Comparison of ENCODE assay signal across 8 cellular contexts in the genomic region with DNA sequence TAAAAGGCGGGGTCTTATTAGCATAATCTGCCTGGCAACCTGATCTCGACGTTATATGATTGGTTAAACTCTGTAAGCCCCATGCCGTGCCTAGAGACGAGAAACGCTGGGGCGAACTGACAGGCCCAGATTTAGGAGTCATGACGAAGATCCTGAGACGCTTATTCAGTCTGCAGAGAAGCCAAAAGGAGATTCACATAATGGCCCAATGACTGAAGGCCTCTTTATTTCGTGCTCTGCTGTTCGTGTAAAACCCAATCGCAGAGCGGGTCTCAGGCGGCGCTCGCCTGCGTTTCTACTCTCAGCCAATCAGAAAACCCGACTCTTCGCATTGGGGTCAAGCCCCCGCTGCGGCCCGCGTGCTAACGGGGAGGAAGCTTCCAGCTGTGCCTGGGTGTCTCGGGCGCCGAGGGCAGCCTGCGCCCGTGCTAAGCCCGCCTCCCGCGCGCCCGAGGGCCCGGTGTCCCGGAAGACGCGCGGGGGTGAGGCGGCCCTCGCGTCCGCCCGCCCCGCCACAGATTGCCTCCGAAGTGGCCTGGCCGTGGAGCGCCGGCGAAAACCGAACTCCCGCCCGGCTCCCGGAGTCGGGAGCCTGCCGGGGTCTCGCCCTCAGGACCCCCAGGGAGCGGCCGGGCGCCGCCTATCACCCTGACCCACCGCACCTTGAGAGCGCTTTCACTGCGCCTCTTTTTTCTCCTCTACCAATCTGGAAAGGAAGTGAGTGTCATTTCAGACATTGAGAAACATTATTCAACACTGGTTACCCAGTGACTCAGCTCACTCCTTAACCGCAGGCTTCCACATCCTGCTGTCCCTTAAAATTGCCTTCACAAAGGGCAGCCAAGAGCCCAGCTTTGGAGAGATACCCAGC. TPM values are rescaled to one million over a fixed set of nuclear protein-coding genes. Genes with fewer than 3 reads are reported as not detected.
DNase-seq lines count a peak whose midpoint lies in the region; ATAC-seq, FAIRE-seq and TF ChIP-seq lines count a peak whose summit lies in the region.

No MANE protein-coding gene starts in this region.

- TF ChIP-seq POLR2A in H54 (IDR thresholded peaks at IDR 0.05; ENCODE audit: low read depth, low read length): peak; percentile 44

- H3K9me3 Mint-ChIP-seq in naive thymus-derived CD8-positive, alpha-beta T cell: no peaks in the 10 kb centered on the region
- H3K9me3 Mint-ChIP-seq in stimulated activated naive B cell treated with anti-CD40 and anti-IgM and Interleukin-4, amounts not matched to agents 10 μg/mL and 1 μg/mL and 100 μg/mL, for 72 hours: no peaks in the 10 kb centered on the region

- POLR2A ChIA-PET in RWPE1 (lab: Yijun Ruan, JAX; ENCODE audit: low non-redundant PET): interaction anchor here (0.6 to 2.5 kb wide), 12 partner anchors 11 to 523 kb away, joined by 3 to 19 read pairs (median 4); no protein-coding TSS in a partner anchor
- POLR2A ChIA-PET in naive thymus-derived CD8-positive, alpha-beta T cell (lab: Charles Lee): interaction anchor here (0.6 to 5.6 kb wide), 22 partner anchors 10 to 313 kb away, joined by 3 to 62 read pairs (median 4); a partner anchor contains a TSS

- CTCF ChIA-PET in RWPE1 (lab: Yijun Ruan, JAX): interaction anchor here (0.5 to 1.9 kb wide), 4 partner anchors 68 to 143 kb away, joined by 3 to 9 read pairs (median 3); no protein-coding TSS in a partner anchor

- peaks cover 11 to 49% (median 36%) of the 10 kb centered on the region in 4 donors for H3K4me1 Mint-ChIP-seq in naive thymus-derived CD8-positive, alpha-beta T cell
- peaks cover 14 to 35% of the 10 kb centered on the region in 2 donors for H3K4me1 Mint-ChIP-seq in stimulated activated naive B cell treated with anti-CD40 and anti-IgM and Interleukin-4, amounts not matched to agents 10 μg/mL and 1 μg/mL and 100 μg/mL, for 72 hours

- DNase-seq in ELF-1 (ENCODE audit: low read depth, low spot score) (peak; percentile 98), H54 (ENCODE audit: insufficient read length, low spot score) (peak; percentile 83), LoVo (ENCODE audit: low spot score) (peak; percentile 95), RWPE1 (ENCODE audit: low spot score) (peak; percentile 100), fibroblast of peridontal ligament (ENCODE audit: extremely low read depth) (peak; percentile 99)
- DNase-seq in activated T-helper 9 cell treated with anti-CD3 and anti-CD28 coated beads, Interleukin-2, amount 50 U/mL, for 16 hours (ENCODE audit: low read depth): peak; percentile 77
- peak in 9 of 10 donors; percentile 74 to 97 (median 90) for DNase-seq in naive thymus-derived CD8-positive, alpha-beta T cell
- DNase-seq in stimulated activated naive B cell treated with anti-CD40 and anti-IgM and Interleukin-4, amounts not matched to agents 10 μg/mL and 1 μg/mL and 100 μg/mL, for 72 hours: peak; percentile 92

- H3K27ac Mint-ChIP-seq in naive thymus-derived CD8-positive, alpha-beta T cell: peak overlapping the region; percentile 99 to 100 (median 100)
- peak overlapping the region; percentile 100 for H3K27ac Mint-ChIP-seq in stimulated activated naive B cell treated with anti-CD40 and anti-IgM and Interleukin-4, amounts not matched to agents 10 μg/mL and 1 μg/mL and 100 μg/mL, for 72 hours

- peaks cover 0 to 2% (median 0%) of the 10 kb centered on the region in 5 donors for H3K27me3 Mint-ChIP-seq in naive thymus-derived CD8-positive, alpha-beta T cell
- H3K27me3 Mint-ChIP-seq in stimulated activated naive B cell treated with anti-CD40 and anti-IgM and Interleukin-4, amounts not matched to agents 10 μg/mL and 1 μg/mL and 100 μg/mL, for 72 hours: peaks cover 0 to 20% of the 10 kb centered on the region in 2 donors

- H3K4me3 Mint-ChIP-seq in naive thymus-derived CD8-positive, alpha-beta T cell: peak overlapping the region; percentile 94 to 100 (median 99)
- peak overlapping the region; percentile 93 to 98 for H3K4me3 Mint-ChIP-seq in stimulated activated naive B cell treated with anti-CD40 and anti-IgM and Interleukin-4, amounts not matched to agents 10 μg/mL and 1 μg/mL and 100 μg/mL, for 72 hours

- H3K27ac ChIP-seq in RWPE1: peak overlapping the region; percentile 100

- H3K36me3 Mint-ChIP-seq in naive thymus-derived CD8-positive, alpha-beta T cell: no peaks in the 10 kb centered on the region
- H3K36me3 Mint-ChIP-seq in stimulated activated naive B cell treated with anti-CD40 and anti-IgM and Interleukin-4, amounts not matched to agents 10 μg/mL and 1 μg/mL and 100 μg/mL, for 72 hours: peaks cover 2 to 8% of the 10 kb centered on the region in 2 donors

- TF ChIP-seq CTCF in RWPE1 (conservative IDR thresholded peaks at IDR 0.05; ENCODE audit: low read depth): no peak

- peak; percentile 96 for FAIRE-seq in H54 (lab: Jason Lieb, UNC)

- ATAC-seq in naive thymus-derived CD8-positive, alpha-beta T cell: peak; percentile 75 to 81
- peak; percentile 80 to 81 for ATAC-seq in stimulated activated naive B cell treated with anti-CD40 and anti-IgM and Interleukin-4, amounts not matched to agents 10 μg/mL and 1 μg/mL and 100 μg/mL, for 72 hours (replicated peaks)

RNA-seq across cellular contexts. Expression of a gene that starts 0.4 kb away (rescaled TPM):
- total RNA-seq in naive thymus-derived CD8-positive, alpha-beta T cell: 10 to 100 TPM; 13.6 to 16.5 TPM
- polyA plus RNA-seq in naive thymus-derived CD8-positive, alpha-beta T cell: 1 to 10 TPM in 2 of 3 donors, under 1 TPM in 1; 0.87 to 3.7 (median 1.9) TPM

Comparison
In these comparisons a context has a peak if more than half of its experiments do, and no peak if none do; other contexts are left out.
1. Peak in every context shown above with its lines: DNase-seq, ATAC-seq and H3K27ac ChIP-seq.